ENCODE assay signal across 20 cellular contexts in genomic region chr13:113138792-113139551, GRCh38. TPM values are rescaled to one million over a fixed set of nuclear protein-coding genes. Genes with fewer than 3 reads are reported as not detected.
A peak's percentile ranks its signal among the peaks of the same experiment; 100 is the strongest.
DNase-seq lines count a peak whose midpoint lies in the region; ATAC-seq, FAIRE-seq and TF ChIP-seq lines count a peak whose summit lies in the region.
"Had no signal": no experiment of that assay in that cellular context is flagged by ENCODE, and none has a peak within 500 bp of the region (broad histone marks: within the 10 kb centered on the region; RNA-seq: fewer than 3 reads in every experiment).

No MANE protein-coding gene starts in this region.

- H3K36me3 ChIP-seq in right lobe of liver, result peaks cover 0 to 6% (median 0%) of the 10 kb centered on the region in 4 donors
- H3K36me3 ChIP-seq: Peyer's patch, uterus had no signal

- ATAC-seq in activated T-helper 17 cell treated with anti-CD3 and anti-CD28 coated beads, Interleukin-2, amount 50 U/mL, for 72 hours (replicated peaks), result no peak
- peak; percentile 65 to 77 (median 72) for ATAC-seq in right lobe of liver
- no peak for ATAC-seq in HG02970 (IDR thresholded peaks at IDR 0.05; ENCODE audit: low FRiP score, unreplicated experiment)
- ATAC-seq: left ventricle myocardium superior; stimulated activated naive CD8-positive, alpha-beta T cell treated with anti-CD3 and anti-CD28 coated beads, Interleukin-15, amount 100 ng/mL, for 72 hours had no signal

- DNase-seq in G401 (ENCODE audit: low spot score) (peak; percentile 51), NCI-H146 (lab: John Stamatoyannopoulos, UW) (peak; percentile 64), right lobe of liver (peak in 2 of 3 donors; percentile 44 to 57), HTR-8/SVneo (ENCODE audit: insufficient read length, low spot score) (no peak), DMS53 (lab: John Stamatoyannopoulos, UW) (no peak), mucosa of gallbladder (ENCODE audit: low spot score) (no peak)
- DNase-seq: CD4-positive, alpha-beta T cell; foreskin melanocyte; left ventricle myocardium superior; naive B cell; NCI-H2081; NCI-H526 treated with DMSO at 0.1 percent for 48 hours; Peyer's patch; stimulated activated naive CD8-positive, alpha-beta T cell treated with anti-CD3 and anti-CD28 coated beads, Interleukin-15, amount 100 ng/mL, for 72 hours; uterus had no signal

- peaks cover 0 to 28% (median 0%) of the 10 kb centered on the region in 4 donors for H3K4me1 ChIP-seq in right lobe of liver
- H3K4me1 ChIP-seq: Peyer's patch, uterus had no signal

- H3K4me1 Mint-ChIP-seq in activated T-helper 17 cell treated with anti-CD3 and anti-CD28 coated beads, Interleukin-2, amount 50 U/mL, for 72 hours, result no peaks in the 10 kb centered on the region
- H3K4me1 Mint-ChIP-seq: naive B cell; stimulated activated naive CD8-positive, alpha-beta T cell treated with anti-CD3 and anti-CD28 coated beads, Interleukin-15, amount 100 ng/mL, for 72 hours had no signal

- H3K4me3 Mint-ChIP-seq in activated T-helper 17 cell treated with anti-CD3 and anti-CD28 coated beads, Interleukin-2, amount 50 U/mL, for 72 hours, result no peak overlapping the region
- H3K4me3 Mint-ChIP-seq: CD4-positive, alpha-beta T cell; naive B cell; stimulated activated naive CD8-positive, alpha-beta T cell treated with anti-CD3 and anti-CD28 coated beads, Interleukin-15, amount 100 ng/mL, for 72 hours had no signal

- no peaks in the 10 kb centered on the region for H3K27me3 Mint-ChIP-seq in activated T-helper 17 cell treated with anti-CD3 and anti-CD28 coated beads, Interleukin-2, amount 50 U/mL, for 72 hours
- H3K27me3 Mint-ChIP-seq: CD4-positive, alpha-beta T cell had no signal

- H3K9me3 Mint-ChIP-seq in activated T-helper 17 cell treated with anti-CD3 and anti-CD28 coated beads, Interleukin-2, amount 50 U/mL, for 72 hours, result no peaks in the 10 kb centered on the region
- H3K9me3 Mint-ChIP-seq: CD4-positive, alpha-beta T cell; stimulated activated naive CD8-positive, alpha-beta T cell treated with anti-CD3 and anti-CD28 coated beads, Interleukin-15, amount 100 ng/mL, for 72 hours had no signal

- H3K4me3 ChIP-seq in right lobe of liver, result no peak overlapping the region
- H3K4me3 ChIP-seq: Peyer's patch, uterus had no signal

- peak overlapping the region; percentile 48 for H3K27ac Mint-ChIP-seq in activated T-helper 17 cell treated with anti-CD3 and anti-CD28 coated beads, Interleukin-2, amount 50 U/mL, for 72 hours
- H3K27ac Mint-ChIP-seq: CD4-positive, alpha-beta T cell; naive B cell; stimulated activated naive CD8-positive, alpha-beta T cell treated with anti-CD3 and anti-CD28 coated beads, Interleukin-15, amount 100 ng/mL, for 72 hours had no signal

- 34% methylated on average over 13 of the region's 16 CpGs for WGBS in right lobe of liver (ENCODE audit: insufficient coverage, low coverage, low lambda C conversion rate, missing lambda C conversion rate)

- H3K9me3 ChIP-seq in right lobe of liver, result no peaks in the 10 kb centered on the region
- H3K9me3 ChIP-seq: Peyer's patch, uterus had no signal

- peak; percentile 39 for TF ChIP-seq POLR2A in right lobe of liver (IDR thresholded peaks at IDR 0.05)

- H3K36me3 Mint-ChIP-seq in activated T-helper 17 cell treated with anti-CD3 and anti-CD28 coated beads, Interleukin-2, amount 50 U/mL, for 72 hours (ENCODE audit: low read depth), result no peaks in the 10 kb centered on the region
- H3K36me3 Mint-ChIP-seq: naive B cell had no signal

- no peak for FAIRE-seq in HTR-8/SVneo (lab: Jason Lieb, UNC)
- FAIRE-seq: colon, endothelial cell of umbilical vein had no signal

- in situ Hi-C loops in G401 (cut with HindIII; ENCODE audit: low sequenced_read_pairs), result no loop called here

- TF ChIP-seq CTCF in right lobe of liver (IDR thresholded peaks at IDR 0.05), result no peak

- no peaks in the 10 kb centered on the region for H3K27me3 ChIP-seq in right lobe of liver
- H3K27me3 ChIP-seq: Peyer's patch, uterus had no signal

- H3K27ac ChIP-seq in right lobe of liver, result peak overlapping the region; percentile 42 to 68 (median 68)
- H3K27ac ChIP-seq: Peyer's patch, uterus had no signal

- intact Hi-C loops in right lobe of liver (cut with DNase I), result no loop called here

RNA-seq across cellular contexts. Expression of gene F10, which starts 16.4 kb away (rescaled TPM):
- not detected in 2 replicates for total RNA-seq in G401 (2014; rRNA removed; shearing (Covaris generic))
- total RNA-seq in activated T-helper 17 cell treated with anti-CD3 and anti-CD28 coated beads, Interleukin-2, amount 50 U/mL, for 72 hours, result 1 to 10 TPM in 1 of 2 donors, not detected in 1; 1.0 TPM
- total RNA-seq in right lobe of liver (100 to 1,000 TPM; 108 to 157 (median 132) TPM), mucosa of gallbladder (8.2 TPM)
- total RNA-seq: activated CD8-positive, alpha-beta memory T cell treated with anti-CD3 and anti-CD28 coated beads for 36 hours; CD4-positive, alpha-beta T cell; endothelial cell of umbilical vein had no signal

RNA-seq across cellular contexts. Expression of gene PROZ, which starts 19.5 kb away (rescaled TPM):
- total RNA-seq in G401 (2014; rRNA removed; shearing (Covaris generic)), result not detected in 2 replicates
- total RNA-seq in activated T-helper 17 cell treated with anti-CD3 and anti-CD28 coated beads, Interleukin-2, amount 50 U/mL, for 72 hours, result 1 to 10 TPM in 1 of 2 donors, under 1 TPM in 1; 0.39 to 4.3 TPM
- total RNA-seq in right lobe of liver (10 to 100 TPM; 11.2 to 71.2 (median 56.9) TPM), mucosa of gallbladder (not detected)
- total RNA-seq: activated CD8-positive, alpha-beta memory T cell treated with anti-CD3 and anti-CD28 coated beads for 36 hours; CD4-positive, alpha-beta T cell; endothelial cell of umbilical vein; left ventricle myocardium superior; uterus had no signal

RNA-seq across cellular contexts. Expression of gene F7, which starts 33.4 kb away (rescaled TPM):
- not detected in 2 replicates for total RNA-seq in G401 (2014; rRNA removed; shearing (Covaris generic))
- under 1 TPM in 1 of 2 donors, not detected in 1; 0.40 TPM for total RNA-seq in activated T-helper 17 cell treated with anti-CD3 and anti-CD28 coated beads, Interleukin-2, amount 50 U/mL, for 72 hours
- total RNA-seq in right lobe of liver (100 to 1,000 TPM in 2 of 6 experiments, 10 to 100 TPM in 4; 42.9 to 147 (median 84.2) TPM), mucosa of gallbladder (0.26 TPM)
- total RNA-seq: CD4-positive, alpha-beta T cell; endothelial cell of umbilical vein; left ventricle myocardium superior had no signal

Comparison
In these comparisons a context has a peak if more than half of its experiments do, and no peak if none do; other contexts are left out.
1. DNase-seq: peak in G401 (single experiment), NCI-H146 (single experiment) and right lobe of liver (2 of 3); none in HTR-8/SVneo (single experiment), DMS53 (single experiment) and mucosa of gallbladder (single experiment).
2. ATAC-seq: peak in right lobe of liver (4 of 4); none in activated T-helper 17 cell treated with anti-CD3 and anti-CD28 coated beads, Interleukin-2, amount 50 U/mL, for 72 hours (single experiment) and HG02970 (single experiment).
3. RNA of gene F10, which starts 16.4 kb away (total RNA-seq): 108 to 157 TPM in right lobe of liver; 8.2 TPM in mucosa of gallbladder (single experiment), 1.0 TPM in activated T-helper 17 cell treated with anti-CD3 and anti-CD28 coated beads, Interleukin-2, amount 50 U/mL, for 72 hours and not detected in G401; every median in the first group is over 10 times any median in the second.
4. RNA of gene F7, which starts 33.4 kb away (total RNA-seq): 42.9 to 147 TPM in right lobe of liver; 0.40 TPM in activated T-helper 17 cell treated with anti-CD3 and anti-CD28 coated beads, Interleukin-2, amount 50 U/mL, for 72 hours, 0.26 TPM in mucosa of gallbladder (single experiment) and not detected in G401; every median in the first group is over 10 times any median in the second.